1 cellular context compared by ENCODE assay signal in genomic region chr15:51649659-51650521, GRCh38.
A peak's percentile ranks its signal among the peaks of the same experiment; 100 is the strongest.
TF ChIP-seq lines count a peak whose summit lies in the region.

No MANE protein-coding gene starts in this region.

TF ChIP-seq in GM12878, 131 proteins besides CTCF, POLR2A, EP300 and RAD21 (continued from another document and continues in another):
- TF ChIP-seq, protein P1, sequence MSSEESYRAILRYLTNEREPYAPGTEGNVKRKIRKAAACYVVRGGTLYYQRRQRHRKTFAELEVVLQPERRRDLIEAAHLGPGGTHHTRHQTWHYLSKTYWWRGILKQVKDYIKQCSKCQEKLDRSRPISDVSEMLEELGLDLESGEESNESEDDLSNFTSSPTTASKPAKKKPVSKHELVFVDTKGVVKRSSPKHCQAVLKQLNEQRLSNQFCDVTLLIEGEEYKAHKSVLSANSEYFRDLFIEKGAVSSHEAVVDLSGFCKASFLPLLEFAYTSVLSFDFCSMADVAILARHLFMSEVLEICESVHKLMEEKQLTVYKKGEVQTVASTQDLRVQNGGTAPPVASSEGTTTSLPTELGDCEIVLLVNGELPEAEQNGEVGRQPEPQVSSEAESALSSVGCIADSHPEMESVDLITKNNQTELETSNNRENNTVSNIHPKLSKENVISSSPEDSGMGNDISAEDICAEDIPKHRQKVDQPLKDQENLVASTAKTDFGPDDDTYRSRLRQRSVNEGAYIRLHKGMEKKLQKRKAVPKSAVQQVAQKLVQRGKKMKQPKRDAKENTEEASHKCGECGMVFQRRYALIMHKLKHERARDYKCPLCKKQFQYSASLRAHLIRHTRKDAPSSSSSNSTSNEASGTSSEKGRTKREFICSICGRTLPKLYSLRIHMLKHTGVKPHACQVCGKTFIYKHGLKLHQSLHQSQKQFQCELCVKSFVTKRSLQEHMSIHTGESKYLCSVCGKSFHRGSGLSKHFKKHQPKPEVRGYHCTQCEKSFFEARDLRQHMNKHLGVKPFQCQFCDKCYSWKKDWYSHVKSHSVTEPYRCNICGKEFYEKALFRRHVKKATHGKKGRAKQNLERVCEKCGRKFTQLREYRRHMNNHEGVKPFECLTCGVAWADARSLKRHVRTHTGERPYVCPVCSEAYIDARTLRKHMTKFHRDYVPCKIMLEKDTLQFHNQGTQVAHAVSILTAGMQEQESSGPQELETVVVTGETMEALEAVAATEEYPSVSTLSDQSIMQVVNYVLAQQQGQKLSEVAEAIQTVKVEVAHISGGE (CRISPR knock-in tag; IDR thresholded peaks at IDR 0.05) = no peak
- TF ChIP-seq JUND (IDR thresholded peaks at IDR 0.05; ENCODE audit: low read depth, low read length) (no peak), ZBTB33 (IDR thresholded peaks at IDR 0.05) (no peak), JUNB (IDR thresholded peaks at IDR 0.05) (no peak), NR2F1 (conservative IDR thresholded peaks at IDR 0.05) (no peak), NBN (IDR thresholded peaks at IDR 0.05) (0 out of 2 replicates have a peak, but pooled peaks have one; percentile 17), YBX1 (IDR thresholded peaks at IDR 0.05) (no peak), SMC3 (IDR thresholded peaks at IDR 0.05; ENCODE audit: borderline replicate concordance, low read length) (peak; percentile 97), NFXL1 (IDR thresholded peaks at IDR 0.05; ENCODE audit: borderline replicate concordance) (no peak), RFX5 (IDR thresholded peaks at IDR 0.05; ENCODE audit: low read depth, low read length) (no peak), SREBF1 (IDR thresholded peaks at IDR 0.05; ENCODE audit: low read length) (no peak), MEF2A (IDR thresholded peaks at IDR 0.05; ENCODE audit: insufficient read depth, low read depth, low read length) (peak; percentile 41; the same call in 1 of the 2 replicates), HCFC1 (IDR thresholded peaks at IDR 0.05; ENCODE audit: low read length) (no peak), ATF3 (IDR thresholded peaks at IDR 0.05; ENCODE audit: borderline replicate concordance, extremely low read depth, low read depth, low read length) (no peak), TCF7 (IDR thresholded peaks at IDR 0.05; ENCODE audit: borderline replicate concordance) (no peak), MYC (IDR thresholded peaks at IDR 0.05; ENCODE audit: insufficient read depth, insufficient read length, insufficient replicate concordance, low read length, severe bottlenecking) (no peak), MXI1 (IDR thresholded peaks at IDR 0.05; ENCODE audit: low read depth, low read length) (no peak), BHLHE40 (IDR thresholded peaks at IDR 0.05; ENCODE audit: borderline replicate concordance in 1 of 2, low read depth in 2 of 2, low read length in 1 of 2) (no peak), TCF12 (IDR thresholded peaks at IDR 0.05; ENCODE audit: low read depth, low read length) (no peak), RB1 (IDR thresholded peaks at IDR 0.05; ENCODE audit: borderline replicate concordance) (no peak; the same call in 1 of the 2 replicates), SP1 (IDR thresholded peaks at IDR 0.05; ENCODE audit: low read depth, low read length) (no peak), SUPT20H (IDR thresholded peaks at IDR 0.05; ENCODE audit: borderline replicate concordance, control insufficient read depth, low read depth, low read length) (no peak), ZBTB4 (CRISPR knock-in tag; IDR thresholded peaks at IDR 0.05) (no peak), ZNF217 (IDR thresholded peaks at IDR 0.05) (no peak)
- TF ChIP-seq, protein P2, sequence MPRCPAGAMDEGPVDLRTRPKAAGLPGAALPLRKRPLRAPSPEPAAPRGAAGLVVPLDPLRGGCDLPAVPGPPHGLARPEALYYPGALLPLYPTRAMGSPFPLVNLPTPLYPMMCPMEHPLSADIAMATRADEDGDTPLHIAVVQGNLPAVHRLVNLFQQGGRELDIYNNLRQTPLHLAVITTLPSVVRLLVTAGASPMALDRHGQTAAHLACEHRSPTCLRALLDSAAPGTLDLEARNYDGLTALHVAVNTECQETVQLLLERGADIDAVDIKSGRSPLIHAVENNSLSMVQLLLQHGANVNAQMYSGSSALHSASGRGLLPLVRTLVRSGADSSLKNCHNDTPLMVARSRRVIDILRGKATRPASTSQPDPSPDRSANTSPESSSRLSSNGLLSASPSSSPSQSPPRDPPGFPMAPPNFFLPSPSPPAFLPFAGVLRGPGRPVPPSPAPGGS (IDR thresholded peaks at IDR 0.05; ENCODE audit: borderline replicate concordance, insufficient read depth, low read depth, low read length, poor library complexity, severe bottlenecking) = no peak
- TF ChIP-seq, protein P3, sequence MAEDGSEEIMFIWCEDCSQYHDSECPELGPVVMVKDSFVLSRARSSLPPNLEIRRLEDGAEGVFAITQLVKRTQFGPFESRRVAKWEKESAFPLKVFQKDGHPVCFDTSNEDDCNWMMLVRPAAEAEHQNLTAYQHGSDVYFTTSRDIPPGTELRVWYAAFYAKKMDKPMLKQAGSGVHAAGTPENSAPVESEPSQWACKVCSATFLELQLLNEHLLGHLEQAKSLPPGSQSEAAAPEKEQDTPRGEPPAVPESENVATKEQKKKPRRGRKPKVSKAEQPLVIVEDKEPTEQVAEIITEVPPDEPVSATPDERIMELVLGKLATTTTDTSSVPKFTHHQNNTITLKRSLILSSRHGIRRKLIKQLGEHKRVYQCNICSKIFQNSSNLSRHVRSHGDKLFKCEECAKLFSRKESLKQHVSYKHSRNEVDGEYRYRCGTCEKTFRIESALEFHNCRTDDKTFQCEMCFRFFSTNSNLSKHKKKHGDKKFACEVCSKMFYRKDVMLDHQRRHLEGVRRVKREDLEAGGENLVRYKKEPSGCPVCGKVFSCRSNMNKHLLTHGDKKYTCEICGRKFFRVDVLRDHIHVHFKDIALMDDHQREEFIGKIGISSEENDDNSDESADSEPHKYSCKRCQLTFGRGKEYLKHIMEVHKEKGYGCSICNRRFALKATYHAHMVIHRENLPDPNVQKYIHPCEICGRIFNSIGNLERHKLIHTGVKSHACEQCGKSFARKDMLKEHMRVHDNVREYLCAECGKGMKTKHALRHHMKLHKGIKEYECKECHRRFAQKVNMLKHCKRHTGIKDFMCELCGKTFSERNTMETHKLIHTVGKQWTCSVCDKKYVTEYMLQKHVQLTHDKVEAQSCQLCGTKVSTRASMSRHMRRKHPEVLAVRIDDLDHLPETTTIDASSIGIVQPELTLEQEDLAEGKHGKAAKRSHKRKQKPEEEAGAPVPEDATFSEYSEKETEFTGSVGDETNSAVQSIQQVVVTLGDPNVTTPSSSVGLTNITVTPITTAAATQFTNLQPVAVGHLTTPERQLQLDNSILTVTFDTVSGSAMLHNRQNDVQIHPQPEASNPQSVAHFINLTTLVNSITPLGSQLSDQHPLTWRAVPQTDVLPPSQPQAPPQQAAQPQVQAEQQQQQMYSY (CRISPR knock-in tag; IDR thresholded peaks at IDR 0.05) = no peak
- TF ChIP-seq, protein P4, sequence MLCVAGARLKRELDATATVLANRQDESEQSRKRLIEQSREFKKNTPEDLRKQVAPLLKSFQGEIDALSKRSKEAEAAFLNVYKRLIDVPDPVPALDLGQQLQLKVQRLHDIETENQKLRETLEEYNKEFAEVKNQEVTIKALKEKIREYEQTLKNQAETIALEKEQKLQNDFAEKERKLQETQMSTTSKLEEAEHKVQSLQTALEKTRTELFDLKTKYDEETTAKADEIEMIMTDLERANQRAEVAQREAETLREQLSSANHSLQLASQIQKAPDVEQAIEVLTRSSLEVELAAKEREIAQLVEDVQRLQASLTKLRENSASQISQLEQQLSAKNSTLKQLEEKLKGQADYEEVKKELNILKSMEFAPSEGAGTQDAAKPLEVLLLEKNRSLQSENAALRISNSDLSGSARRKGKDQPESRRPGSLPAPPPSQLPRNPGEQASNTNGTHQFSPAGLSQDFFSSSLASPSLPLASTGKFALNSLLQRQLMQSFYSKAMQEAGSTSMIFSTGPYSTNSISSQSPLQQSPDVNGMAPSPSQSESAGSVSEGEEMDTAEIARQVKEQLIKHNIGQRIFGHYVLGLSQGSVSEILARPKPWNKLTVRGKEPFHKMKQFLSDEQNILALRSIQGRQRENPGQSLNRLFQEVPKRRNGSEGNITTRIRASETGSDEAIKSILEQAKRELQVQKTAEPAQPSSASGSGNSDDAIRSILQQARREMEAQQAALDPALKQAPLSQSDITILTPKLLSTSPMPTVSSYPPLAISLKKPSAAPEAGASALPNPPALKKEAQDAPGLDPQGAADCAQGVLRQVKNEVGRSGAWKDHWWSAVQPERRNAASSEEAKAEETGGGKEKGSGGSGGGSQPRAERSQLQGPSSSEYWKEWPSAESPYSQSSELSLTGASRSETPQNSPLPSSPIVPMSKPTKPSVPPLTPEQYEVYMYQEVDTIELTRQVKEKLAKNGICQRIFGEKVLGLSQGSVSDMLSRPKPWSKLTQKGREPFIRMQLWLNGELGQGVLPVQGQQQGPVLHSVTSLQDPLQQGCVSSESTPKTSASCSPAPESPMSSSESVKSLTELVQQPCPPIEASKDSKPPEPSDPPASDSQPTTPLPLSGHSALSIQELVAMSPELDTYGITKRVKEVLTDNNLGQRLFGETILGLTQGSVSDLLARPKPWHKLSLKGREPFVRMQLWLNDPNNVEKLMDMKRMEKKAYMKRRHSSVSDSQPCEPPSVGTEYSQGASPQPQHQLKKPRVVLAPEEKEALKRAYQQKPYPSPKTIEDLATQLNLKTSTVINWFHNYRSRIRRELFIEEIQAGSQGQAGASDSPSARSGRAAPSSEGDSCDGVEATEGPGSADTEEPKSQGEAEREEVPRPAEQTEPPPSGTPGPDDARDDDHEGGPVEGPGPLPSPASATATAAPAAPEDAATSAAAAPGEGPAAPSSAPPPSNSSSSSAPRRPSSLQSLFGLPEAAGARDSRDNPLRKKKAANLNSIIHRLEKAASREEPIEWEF (IDR thresholded peaks at IDR 0.05; ENCODE audit: insufficient replicate concordance, low read depth, low read length) = no peak
- TF ChIP-seq, protein P5, sequence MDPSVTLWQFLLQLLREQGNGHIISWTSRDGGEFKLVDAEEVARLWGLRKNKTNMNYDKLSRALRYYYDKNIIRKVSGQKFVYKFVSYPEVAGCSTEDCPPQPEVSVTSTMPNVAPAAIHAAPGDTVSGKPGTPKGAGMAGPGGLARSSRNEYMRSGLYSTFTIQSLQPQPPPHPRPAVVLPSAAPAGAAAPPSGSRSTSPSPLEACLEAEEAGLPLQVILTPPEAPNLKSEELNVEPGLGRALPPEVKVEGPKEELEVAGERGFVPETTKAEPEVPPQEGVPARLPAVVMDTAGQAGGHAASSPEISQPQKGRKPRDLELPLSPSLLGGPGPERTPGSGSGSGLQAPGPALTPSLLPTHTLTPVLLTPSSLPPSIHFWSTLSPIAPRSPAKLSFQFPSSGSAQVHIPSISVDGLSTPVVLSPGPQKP (IDR thresholded peaks at IDR 0.05; ENCODE audit: low read depth, low read length) = no peak
- TF ChIP-seq, protein P6, sequence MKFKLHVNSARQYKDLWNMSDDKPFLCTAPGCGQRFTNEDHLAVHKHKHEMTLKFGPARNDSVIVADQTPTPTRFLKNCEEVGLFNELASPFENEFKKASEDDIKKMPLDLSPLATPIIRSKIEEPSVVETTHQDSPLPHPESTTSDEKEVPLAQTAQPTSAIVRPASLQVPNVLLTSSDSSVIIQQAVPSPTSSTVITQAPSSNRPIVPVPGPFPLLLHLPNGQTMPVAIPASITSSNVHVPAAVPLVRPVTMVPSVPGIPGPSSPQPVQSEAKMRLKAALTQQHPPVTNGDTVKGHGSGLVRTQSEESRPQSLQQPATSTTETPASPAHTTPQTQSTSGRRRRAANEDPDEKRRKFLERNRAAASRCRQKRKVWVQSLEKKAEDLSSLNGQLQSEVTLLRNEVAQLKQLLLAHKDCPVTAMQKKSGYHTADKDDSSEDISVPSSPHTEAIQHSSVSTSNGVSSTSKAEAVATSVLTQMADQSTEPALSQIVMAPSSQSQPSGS (IDR thresholded peaks at IDR 0.05; ENCODE audit: low read length) = no peak
- TF ChIP-seq, protein P7, sequence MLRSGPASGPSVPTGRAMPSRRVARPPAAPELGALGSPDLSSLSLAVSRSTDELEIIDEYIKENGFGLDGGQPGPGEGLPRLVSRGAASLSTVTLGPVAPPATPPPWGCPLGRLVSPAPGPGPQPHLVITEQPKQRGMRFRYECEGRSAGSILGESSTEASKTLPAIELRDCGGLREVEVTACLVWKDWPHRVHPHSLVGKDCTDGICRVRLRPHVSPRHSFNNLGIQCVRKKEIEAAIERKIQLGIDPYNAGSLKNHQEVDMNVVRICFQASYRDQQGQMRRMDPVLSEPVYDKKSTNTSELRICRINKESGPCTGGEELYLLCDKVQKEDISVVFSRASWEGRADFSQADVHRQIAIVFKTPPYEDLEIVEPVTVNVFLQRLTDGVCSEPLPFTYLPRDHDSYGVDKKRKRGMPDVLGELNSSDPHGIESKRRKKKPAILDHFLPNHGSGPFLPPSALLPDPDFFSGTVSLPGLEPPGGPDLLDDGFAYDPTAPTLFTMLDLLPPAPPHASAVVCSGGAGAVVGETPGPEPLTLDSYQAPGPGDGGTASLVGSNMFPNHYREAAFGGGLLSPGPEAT (IDR thresholded peaks at IDR 0.05; ENCODE audit: low read depth) = no peak
